ENCODE assay signal across 3 cellular contexts in genomic region chr5:149724884-149725283, GRCh38.
A peak's percentile ranks its signal among the peaks of the same experiment; 100 is the strongest.
TF ChIP-seq lines count a peak whose summit lies in the region.

No MANE protein-coding gene starts in this region.

TF ChIP-seq in liver, 16 proteins besides CTCF, POLR2A, EP300 and RAD21:
- TF ChIP-seq TAF1 (conservative IDR thresholded peaks at IDR 0.05) (no peak), EGR1 (IDR thresholded peaks at IDR 0.05; ENCODE audit: low read depth in 2 of 2) (peak in 1 of 2 donors; percentile 58), HNF4A (conservative IDR thresholded peaks at IDR 0.05) (peak in 1 of 2 donors; percentile 59), GABPA (IDR thresholded peaks at IDR 0.05 in 1 of 2, conservative IDR thresholded peaks at IDR 0.05 in 1 of 2) (no peak), JUND (IDR thresholded peaks at IDR 0.05) (peak in 1 of 2 donors; percentile 29), YY1 (IDR thresholded peaks at IDR 0.05) (peak; percentile 52), FOXA1 (IDR thresholded peaks at IDR 0.05) (peak; percentile 15), NR2F2 (IDR thresholded peaks at IDR 0.05) (no peak), RXRA (IDR thresholded peaks at IDR 0.05) (peak in 1 of 2 donors; percentile 52), REST (IDR thresholded peaks at IDR 0.05) (no peak)

TF ChIP-seq in HepG2, 621 proteins besides CTCF, POLR2A, EP300 and RAD21:
- TF ChIP-seq MAX (IDR thresholded peaks at IDR 0.05) = no peak
- no peak for TF ChIP-seq TBP (CRISPR knock-in tag; IDR thresholded peaks at IDR 0.05)
- no peak for TF ChIP-seq ZSCAN21 (CRISPR knock-in tag; IDR thresholded peaks at IDR 0.05; ENCODE audit: borderline replicate concordance)
- TF ChIP-seq SNAPC2 (CRISPR knock-in tag; IDR thresholded peaks at IDR 0.05) = no peak
- no peak for TF ChIP-seq MIER2 (CRISPR knock-in tag; IDR thresholded peaks at IDR 0.05)
- no peak for TF ChIP-seq NR2F2 (IDR thresholded peaks at IDR 0.05; ENCODE audit: borderline replicate concordance, low read depth)
- TF ChIP-seq HDAC6 (IDR thresholded peaks at IDR 0.05; ENCODE audit: low read depth, low read length) = no peak
- no peak for TF ChIP-seq MED1 (CRISPR knock-in tag; IDR thresholded peaks at IDR 0.05)
- no peak for TF ChIP-seq ZNF468 (CRISPR knock-in tag; IDR thresholded peaks at IDR 0.05)
- TF ChIP-seq ZNF235 (CRISPR knock-in tag; IDR thresholded peaks at IDR 0.05; ENCODE audit: borderline replicate concordance) = no peak
- TF ChIP-seq KDM1A (CRISPR knock-in tag; IDR thresholded peaks at IDR 0.05) = no peak

TF ChIP-seq in K562, 482 proteins besides CTCF, POLR2A, EP300 and RAD21:
- TF ChIP-seq RNF2 (IDR thresholded peaks at IDR 0.05) (no peak), BDP1 (IDR thresholded peaks at IDR 0.05; ENCODE audit: insufficient read depth, insufficient read length) (no peak)
TF ChIP-seq in K562: peak in this region for 0.
